ENCODE assay signal across 14 cellular contexts in the genomic region with DNA sequence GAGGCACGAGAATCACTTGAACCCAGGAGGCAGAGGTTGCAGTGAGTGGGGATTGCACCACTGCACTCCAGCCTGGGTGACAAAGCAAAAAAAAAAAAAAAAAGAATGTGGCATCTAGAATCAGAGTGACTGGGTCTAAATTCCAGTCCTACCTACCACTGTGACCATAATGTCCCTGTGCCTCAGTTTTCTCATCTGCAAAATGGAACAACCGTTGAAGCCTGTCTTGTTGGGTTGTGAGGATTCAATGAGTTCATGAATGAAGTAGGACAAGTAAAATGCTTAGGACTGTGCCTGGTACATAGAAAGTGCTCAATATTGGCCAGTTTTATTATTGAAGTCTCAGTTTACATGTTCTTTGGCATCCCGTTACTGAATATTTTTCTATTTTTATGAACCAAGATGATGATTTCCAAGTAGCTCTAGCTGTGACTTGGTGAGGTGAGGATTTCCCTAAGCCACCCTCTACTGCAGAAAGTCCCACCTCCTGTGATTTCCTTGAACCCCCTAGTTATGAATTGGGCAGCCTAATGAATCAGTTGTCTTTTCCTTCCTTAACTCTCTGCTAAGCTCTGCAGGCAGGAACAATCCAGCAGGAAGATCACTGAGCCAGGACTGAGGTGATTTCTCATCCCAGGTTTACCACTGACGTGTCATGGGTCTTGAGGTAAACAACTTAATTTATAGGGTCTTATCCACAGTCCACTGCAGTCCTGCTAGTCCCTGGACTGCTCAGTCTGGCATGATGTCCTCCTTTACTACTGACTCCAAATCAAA. TPM values are rescaled to one million over a fixed set of nuclear protein-coding genes. Genes with fewer than 3 reads are reported as not detected.
DNase-seq lines count a peak whose midpoint lies in the region; ATAC-seq and TF ChIP-seq lines count a peak whose summit lies in the region.
"Had no signal": no experiment of that assay in that cellular context is flagged by ENCODE, and none has a peak within 500 bp of the region (broad histone marks: within the 10 kb centered on the region; RNA-seq: fewer than 3 reads in every experiment).

No MANE protein-coding gene starts in this region.

- H3K36me3 Mint-ChIP-seq in osteocyte (ENCODE audit: unreplicated experiment) = peaks cover 23% of the 10 kb centered on the region

- peaks cover 2% of the 10 kb centered on the region for H3K27me3 Mint-ChIP-seq in osteocyte (ENCODE audit: unreplicated experiment)

- H3K27ac Mint-ChIP-seq in osteocyte (ENCODE audit: unreplicated experiment) = no peak overlapping the region
- H3K27ac Mint-ChIP-seq: T-helper 2 cell treated with Interferon-gamma antibody and Interleukin-4, amounts not matched to agents 5 μg/mL and 100 μg/mL, for 36 hours had no signal

- DNase-seq in M059J (ENCODE audit: low read depth) = peak; percentile 35
- no peak for DNase-seq in esophagus muscularis mucosa (ENCODE audit: extremely low spot score)
- DNase-seq in osteocyte (ENCODE audit: extremely low spot score, unreplicated experiment) = peak; percentile 8
- no peak for DNase-seq in GM10266 (ENCODE audit: extremely low spot score)
- no peak for DNase-seq in T-helper 2 cell
- DNase-seq: activated CD4-positive, alpha-beta T cell treated with anti-CD3 and anti-CD28 coated beads, Interleukin-2, amount 50 U/mL, for 1 hour; effector memory CD4-positive, alpha-beta T cell; NCI-H1436 treated with DMSO at 0.1 percent for 48 hours; Peyer's patch had no signal

- H3K27me3 ChIP-seq in esophagus muscularis mucosa = no peaks in the 10 kb centered on the region
- H3K27me3 ChIP-seq: Peyer's patch had no signal

- no peak for ATAC-seq in GM18505 (IDR thresholded peaks at IDR 0.05; ENCODE audit: unreplicated experiment)
- ATAC-seq in GM18511 (IDR thresholded peaks at IDR 0.05; ENCODE audit: unreplicated experiment) = no peak

- H3K9me3 Mint-ChIP-seq in osteocyte (ENCODE audit: unreplicated experiment) = no peaks in the 10 kb centered on the region
- H3K9me3 Mint-ChIP-seq: T-helper 2 cell treated with Interferon-gamma antibody and Interleukin-4, amounts not matched to agents 5 μg/mL and 100 μg/mL, for 36 hours had no signal

- H3K27ac ChIP-seq in 22Rv1 = peak overlapping the region; percentile 66
- H3K27ac ChIP-seq in esophagus muscularis mucosa (replicated peaks in 1 of 4) = peak overlapping the region; percentile 59 to 79 (median 72)

- no peak for TF ChIP-seq CTCF in 22Rv1 (IDR thresholded peaks at IDR 0.05)
- TF ChIP-seq CTCF in esophagus muscularis mucosa (IDR thresholded peaks at IDR 0.05) = no peak
- no peak for TF ChIP-seq CTCF in osteocyte (IDR thresholded peaks at IDR 0.05)
- no peak for TF ChIP-seq CTCF in GM10266 (IDR thresholded peaks at IDR 0.05; ENCODE audit: control insufficient read depth, insufficient read depth, low read depth, missing control alignments)

- peaks cover 15 to 33% (median 31%) of the 10 kb centered on the region in 4 donors for H3K36me3 ChIP-seq in esophagus muscularis mucosa

- no peak overlapping the region for H3K4me3 Mint-ChIP-seq in osteocyte (ENCODE audit: unreplicated experiment)
- H3K4me3 Mint-ChIP-seq: T-helper 2 cell treated with Interferon-gamma antibody and Interleukin-4, amounts not matched to agents 5 μg/mL and 100 μg/mL, for 36 hours had no signal

- H3K4me3 ChIP-seq in esophagus muscularis mucosa = no peak overlapping the region
- H3K4me3 ChIP-seq: Peyer's patch had no signal

- intact Hi-C loops in esophagus muscularis mucosa (cut with DNase I) = no loop called here

- H3K9me3 ChIP-seq in esophagus muscularis mucosa = no peaks in the 10 kb centered on the region
- H3K9me3 ChIP-seq: Peyer's patch had no signal

- WGBS in esophagus muscularis mucosa = 90% methylated on average over 4 of the region's 4 CpGs

- TF ChIP-seq EP300 in esophagus muscularis mucosa (IDR thresholded peaks at IDR 0.05) = no peak

- H3K4me1 Mint-ChIP-seq in osteocyte (ENCODE audit: unreplicated experiment) = peaks cover 8% of the 10 kb centered on the region

- no peak for TF ChIP-seq POLR2A in esophagus muscularis mucosa (IDR thresholded peaks at IDR 0.05; ENCODE audit: low read depth)
- TF ChIP-seq POLR2A in GM18505 (IDR thresholded peaks at IDR 0.05; ENCODE audit: borderline replicate concordance, extremely low read depth, insufficient read depth, insufficient read length) = no peak

- H3K4me1 ChIP-seq in esophagus muscularis mucosa = peaks cover 15 to 22% (median 16%) of the 10 kb centered on the region in 4 donors
- H3K4me1 ChIP-seq: Peyer's patch had no signal

RNA-seq across cellular contexts. Expression of gene MEAF6, which starts 18.9 kb away (rescaled TPM):
- 112 and 148 TPM in 2 replicates for total RNA-seq in M059J (2014; rRNA removed; shearing (Covaris generic))
- total RNA-seq in esophagus muscularis mucosa (100 to 1,000 TPM in 1 of 4 donors, 10 to 100 TPM in 3; 55.2 to 100 (median 78.3) TPM), osteocyte (62.3 and 62.9 TPM in 2 replicates)

RNA-seq across cellular contexts. Expression of gene SNIP1, which starts 20.6 kb away (rescaled TPM):
- 6.4 and 24.4 TPM in 2 replicates for total RNA-seq in M059J (2014; rRNA removed; shearing (Covaris generic))
- total RNA-seq in esophagus muscularis mucosa (10 to 100 TPM in 3 of 4 donors, 1 to 10 TPM in 1; 9.8 to 19.9 (median 12.1) TPM), osteocyte (16.1 and 22.4 TPM in 2 replicates)

RNA-seq across cellular contexts. Expression of gene DNALI1, which starts 23.2 kb away (rescaled TPM):
- total RNA-seq in M059J (2014; rRNA removed; shearing (Covaris generic)) = 0.49 and 1.9 TPM in 2 replicates
- total RNA-seq in esophagus muscularis mucosa = 10 to 100 TPM; 10.4 to 15.7 (median 13.6) TPM
- total RNA-seq in osteocyte = 9.4 and 10.5 TPM in 2 replicates
- total RNA-seq: NCI-H460 had no signal

RNA-seq across cellular contexts. Expression of gene ZC3H12A, which starts 59.1 kb away (rescaled TPM):
- 4.5 and 8.6 TPM in 2 replicates for total RNA-seq in M059J (2014; rRNA removed; shearing (Covaris generic))
- total RNA-seq in esophagus muscularis mucosa (10 to 100 TPM in 3 of 4 donors, 1 to 10 TPM in 1; 9.6 to 23.5 (median 11.7) TPM), osteocyte (7.0 and 11.3 TPM in 2 replicates)

Comparison
In these comparisons a context has a peak if more than half of its experiments do, and no peak if none do; other contexts are left out.
1. DNase-seq: peak in M059J (single experiment) and osteocyte (single experiment); none in esophagus muscularis mucosa (single experiment), GM10266 (single experiment) and T-helper 2 cell (0 of 5).